ENCODE assay signal across 8 cellular contexts in the genomic region with DNA sequence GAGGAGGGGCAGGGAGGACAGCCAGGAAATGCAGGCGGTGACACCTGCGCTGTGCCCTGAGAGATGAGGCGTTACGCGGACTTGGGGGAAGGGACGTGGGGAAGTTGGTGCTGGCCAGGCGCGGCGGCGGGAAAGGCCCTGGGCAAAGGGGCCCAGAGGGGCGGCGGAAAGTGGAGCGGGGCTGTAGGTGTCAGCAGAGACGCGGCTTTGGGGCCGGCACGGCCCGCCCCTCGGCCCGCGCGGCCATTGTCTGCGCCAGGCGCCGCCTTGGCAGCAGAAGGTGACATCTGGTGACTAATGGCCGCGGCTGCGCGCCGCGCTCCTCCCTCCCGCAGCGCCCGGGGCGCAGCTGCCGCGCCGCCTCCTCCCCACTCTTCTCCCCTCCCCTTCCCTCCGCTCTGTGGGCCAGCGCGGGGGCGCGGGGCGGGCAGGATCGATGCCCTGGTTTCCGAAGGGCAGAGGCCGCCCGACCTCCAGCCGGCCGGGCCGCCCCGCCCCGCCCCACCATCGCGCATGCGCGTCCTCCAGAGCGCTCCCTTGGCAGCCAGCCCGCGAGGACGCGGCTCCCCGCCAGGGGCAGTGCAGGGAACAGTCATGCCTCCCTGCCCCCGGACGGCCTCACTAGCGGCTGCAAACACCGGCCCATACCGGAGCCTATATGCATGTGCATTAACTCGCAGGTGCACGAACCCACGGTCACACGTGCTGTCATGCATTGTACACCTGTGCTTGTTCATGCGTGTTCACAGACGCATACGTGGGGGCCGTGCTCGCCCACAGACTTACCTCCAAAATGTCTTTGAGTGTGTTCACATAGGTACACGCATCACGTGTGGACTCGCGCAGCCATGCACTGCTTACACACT.
A peak's percentile ranks its signal among the peaks of the same experiment; 100 is the strongest.
DNase-seq lines count a peak whose midpoint lies in the region; ATAC-seq and TF ChIP-seq lines count a peak whose summit lies in the region.

No MANE protein-coding gene starts in this region.

- CTCF ChIA-PET in CD4-positive, alpha-beta T cell (lab: Charles Lee) = interaction anchor here (0.5 kb wide), 2 partner anchors 899 to 1831 kb away, joined by 3 read pairs; no protein-coding TSS in a partner anchor

- intact Hi-C loops in CD4-positive, alpha-beta T cell (cut with DNase I, micrococcal nuclease) = loop anchor here in 1 of 2 experiments (2.0 to 10.0 kb wide), 8 partner anchors 271 to 1884 kb away; partner anchors contain the start of genes PPIF, RPS24, TMEM254 and ZCCHC24
- intact Hi-C loops in dorsolateral prefrontal cortex (cut with DNase I) = loop anchor here (1.0 to 10.0 kb wide), 18 partner anchors 39 to 894 kb away; no protein-coding TSS in a partner anchor

- peak overlapping the region; percentile 36 to 78 (median 65) for H3K4me3 ChIP-seq in dorsolateral prefrontal cortex
- H3K4me3 ChIP-seq in lung = peak overlapping the region; percentile 58

- peak overlapping the region; percentile 83 for H3K27ac ChIP-seq in CD4-positive, alpha-beta T cell (ENCODE audit: low read depth, low read length)
- peak overlapping the region; percentile 70 to 99 (median 96) for H3K27ac ChIP-seq in dorsolateral prefrontal cortex
- H3K27ac ChIP-seq in lung (ENCODE audit: low read depth in 1 of 2, low read length in 1 of 2) = peak overlapping the region; percentile 76 to 94

- H3K27me3 Mint-ChIP-seq in CD4-positive, alpha-beta T cell = no peaks in the 10 kb centered on the region

- peak; percentile 86 for ATAC-seq in CD4-positive, alpha-beta T cell (ENCODE audit: poor library complexity)
- ATAC-seq in GM19397 (IDR thresholded peaks at IDR 0.05; ENCODE audit: unreplicated experiment) (peak; percentile 89), HG03565 (IDR thresholded peaks at IDR 0.05; ENCODE audit: unreplicated experiment) (peak; percentile 84), lung (ENCODE audit: insufficient read depth, low FRiP score) (peak; percentile 97)

- peak overlapping the region; percentile 93 for H3K4me3 Mint-ChIP-seq in CD4-positive, alpha-beta T cell

- H3K36me3 Mint-ChIP-seq in CD4-positive, alpha-beta T cell (ENCODE audit: low read depth) = no peaks in the 10 kb centered on the region

- H3K9me3 Mint-ChIP-seq in CD4-positive, alpha-beta T cell = no peaks in the 10 kb centered on the region

- POLR2A ChIA-PET in CD4-positive, alpha-beta T cell (lab: Charles Lee) = interaction anchor here (0.6 to 1.6 kb wide), 5 partner anchors 59 to 1020 kb away, joined by 3 to 5 read pairs (median 3); no protein-coding TSS in a partner anchor

- no peaks in the 10 kb centered on the region for H3K9me3 ChIP-seq in CD4-positive, alpha-beta T cell (ENCODE audit: control insufficient read depth, low read length)
- no peaks in the 10 kb centered on the region for H3K9me3 ChIP-seq in lung (ENCODE audit: control insufficient read depth in 2 of 2, insufficient read depth in 1 of 2, low read length in 1 of 2)

- peaks cover 18% of the 10 kb centered on the region for H3K4me1 Mint-ChIP-seq in CD4-positive, alpha-beta T cell (ENCODE audit: low read depth)

- peak; percentile 89 to 98 (median 96) for DNase-seq in CD4-positive, alpha-beta T cell
- peak; percentile 99 for DNase-seq in NCI-H748 (lab: John Stamatoyannopoulos, UW; ENCODE audit: unreplicated experiment)
- peak; percentile 94 to 95 for DNase-seq in activated CD4-positive, alpha-beta T cell treated with anti-CD3 and anti-CD28 coated beads, Interleukin-2, amount 50 U/mL, for 4 hours
- DNase-seq in dorsolateral prefrontal cortex = peak; percentile 79 to 95 (median 90)
- DNase-seq in lung (ENCODE audit: low spot score) = peak; percentile 94
- peak; percentile 93 to 95 (median 93) for DNase-seq in stimulated activated CD4-positive, alpha-beta T cell treated with anti-CD3 and anti-CD28 coated beads, TNF-alpha, amount 100 ng/mL, for 24 hours (ENCODE audit: low read depth in 3 of 3)

- H3K27me3 ChIP-seq in CD4-positive, alpha-beta T cell (ENCODE audit: control insufficient read depth, insufficient read depth, low read length) = no peaks in the 10 kb centered on the region
- H3K27me3 ChIP-seq in dorsolateral prefrontal cortex (no peaks in the 10 kb centered on the region), lung (ENCODE audit: control insufficient read depth, insufficient read depth) (no peaks in the 10 kb centered on the region)

- WGBS in lung, 2 donors = 7 to 9% methylated on average over 58 to 81 of the region's 81 CpGs

- peaks cover 0 to 3% of the 10 kb centered on the region in 2 donors for H3K4me1 ChIP-seq in lung (ENCODE audit: control insufficient read depth in 2 of 2, insufficient read depth in 2 of 2, low read length in 2 of 2)

- H3K27ac Mint-ChIP-seq in CD4-positive, alpha-beta T cell = peak overlapping the region; percentile 90

- H3K36me3 ChIP-seq in lung (ENCODE audit: control insufficient read depth in 2 of 2, insufficient read depth in 2 of 2, low read length in 2 of 2) = no peaks in the 10 kb centered on the region

- peak; percentile 82 for TF ChIP-seq CTCF in CD4-positive, alpha-beta T cell (IDR thresholded peaks at IDR 0.05)
- TF ChIP-seq CTCF in dorsolateral prefrontal cortex (IDR thresholded peaks at IDR 0.05 in 54 of 56, conservative IDR thresholded peaks at IDR 0.05 in 2 of 56; ENCODE audit: low read depth in 1 of 56, partially characterized antibody in 56 of 56) (peak; percentile 14 to 73 (median 57)), lung (IDR thresholded peaks at IDR 0.05; ENCODE audit: control extremely low read depth, extremely low read depth) (peak; percentile 41)

Comparison
In these comparisons a context has a peak if more than half of its experiments do, and no peak if none do; other contexts are left out.
1. Peak in every context shown above with its lines: DNase-seq, ATAC-seq, H3K4me3 ChIP-seq and H3K27ac ChIP-seq.